Comparison of ENCODE assay signal across 8 cellular contexts in genomic region chr19:55340144-55340783, GRCh38. TPM values are rescaled to one million over a fixed set of nuclear protein-coding genes. Genes with fewer than 3 reads are reported as not detected.
DNase-seq lines count a peak whose midpoint lies in the region; ATAC-seq and TF ChIP-seq lines count a peak whose summit lies in the region.

No MANE protein-coding gene starts in this region.

- POLR2A ChIA-PET in CD8-positive, alpha-beta T cell (lab: Charles Lee): interaction anchor here (1.3 to 1.8 kb wide), 5 partner anchors 10 to 121 kb away, joined by 5 to 19 read pairs (median 8); partner anchors contain the start of genes HSPBP1, ISOC2, PPP6R1 and UBE2S

- H3K36me3 Mint-ChIP-seq in CD8-positive, alpha-beta T cell: peaks cover 24% of the 10 kb centered on the region
- H3K36me3 Mint-ChIP-seq in central memory CD8-positive, alpha-beta T cell (ENCODE audit: insufficient read depth): peaks cover 36% of the 10 kb centered on the region

- no peaks in the 10 kb centered on the region for H3K36me3 ChIP-seq in CD8-positive, alpha-beta T cell (ENCODE audit: insufficient read depth, low read length)
- peaks cover 16% of the 10 kb centered on the region for H3K36me3 ChIP-seq in muscle layer of colon (ENCODE audit: insufficient read depth, low read length)

- H3K27ac Mint-ChIP-seq in CD8-positive, alpha-beta T cell: peak overlapping the region; percentile 89
- peak overlapping the region; percentile 99 for H3K27ac Mint-ChIP-seq in central memory CD8-positive, alpha-beta T cell (ENCODE audit: low read depth)

- DNase-seq in CD8-positive, alpha-beta T cell: peak in 4 of 7 experiments; percentile 14 to 45 (median 24)
- DNase-seq in NB4 (ENCODE audit: low read depth): peak; percentile 31
- peak in 1 of 2 donors; percentile 35 for DNase-seq in central memory CD8-positive, alpha-beta T cell (ENCODE audit: low spot score in 2 of 2)
- DNase-seq in NCI-H1092 (lab: John Stamatoyannopoulos, UW): no peak
- no peak for DNase-seq in NCI-H2081 treated with DMSO at 0.1 percent for 48 hours (lab: John Stamatoyannopoulos, UW)

- H3K4me1 Mint-ChIP-seq in CD8-positive, alpha-beta T cell (ENCODE audit: low read depth): peaks cover 20% of the 10 kb centered on the region
- peaks cover 38% of the 10 kb centered on the region for H3K4me1 Mint-ChIP-seq in central memory CD8-positive, alpha-beta T cell

- no peaks in the 10 kb centered on the region for H3K27me3 ChIP-seq in CD8-positive, alpha-beta T cell (ENCODE audit: insufficient read depth, low read length)
- H3K27me3 ChIP-seq in muscle layer of colon (ENCODE audit: control insufficient read depth in 1 of 2, insufficient read depth in 2 of 2, low read length in 2 of 2): no peaks in the 10 kb centered on the region

- peak overlapping the region; percentile 83 for H3K4me3 Mint-ChIP-seq in CD8-positive, alpha-beta T cell
- peak overlapping the region; percentile 78 for H3K4me3 Mint-ChIP-seq in central memory CD8-positive, alpha-beta T cell

- H3K9me3 Mint-ChIP-seq in CD8-positive, alpha-beta T cell: no peaks in the 10 kb centered on the region
- no peaks in the 10 kb centered on the region for H3K9me3 Mint-ChIP-seq in central memory CD8-positive, alpha-beta T cell

- H3K27ac ChIP-seq in CD8-positive, alpha-beta T cell (ENCODE audit: low read depth, low read length): peak overlapping the region; percentile 70
- peak overlapping the region; percentile 76 for H3K27ac ChIP-seq in muscle layer of colon (ENCODE audit: low read depth, low read length)

- ATAC-seq in CD8-positive, alpha-beta T cell: no peak
- no peak for ATAC-seq in central memory CD8-positive, alpha-beta T cell (replicated peaks; ENCODE audit: extremely low read depth, poor library complexity, severe bottlenecking)
- ATAC-seq in HG02884 (IDR thresholded peaks at IDR 0.05; ENCODE audit: unreplicated experiment): no peak
- no peak for ATAC-seq in GM21526 (IDR thresholded peaks at IDR 0.05; ENCODE audit: low FRiP score, unreplicated experiment)

- no peaks in the 10 kb centered on the region for H3K9me3 ChIP-seq in CD8-positive, alpha-beta T cell (ENCODE audit: low read length)
- H3K9me3 ChIP-seq in muscle layer of colon (ENCODE audit: low read length): no peaks in the 10 kb centered on the region

- peak overlapping the region; percentile 80 for H3K4me3 ChIP-seq in CD8-positive, alpha-beta T cell (ENCODE audit: low read depth, low read length)
- H3K4me3 ChIP-seq in NB4 (ENCODE audit: low read depth, low read length) (peak overlapping the region; percentile 59), muscle layer of colon (ENCODE audit: low read depth in 1 of 2, low read length in 2 of 2) (peak overlapping the region; percentile 86 to 95)

- TF ChIP-seq POLR2A in NB4 (IDR thresholded peaks at IDR 0.05; ENCODE audit: extremely low read depth, insufficient read length): peak; percentile 3

- CTCF ChIA-PET in CD8-positive, alpha-beta T cell (lab: Charles Lee): interaction anchor here (1.1 to 1.3 kb wide), 2 partner anchors 44 to 127 kb away, joined by 3 to 4 read pairs; partner anchors contain the start of gene TMEM238

- peaks cover 24% of the 10 kb centered on the region for H3K4me1 ChIP-seq in CD8-positive, alpha-beta T cell (ENCODE audit: insufficient read depth, low read length)
- H3K4me1 ChIP-seq in muscle layer of colon (ENCODE audit: insufficient read depth, low read length): peaks cover 19% of the 10 kb centered on the region

- H3K9ac ChIP-seq in muscle layer of colon (ENCODE audit: low read length): peak overlapping the region; percentile 90

- peaks cover 6% of the 10 kb centered on the region for H3K27me3 Mint-ChIP-seq in CD8-positive, alpha-beta T cell (ENCODE audit: low read depth)
- H3K27me3 Mint-ChIP-seq in central memory CD8-positive, alpha-beta T cell: peaks cover 21% of the 10 kb centered on the region

- TF ChIP-seq CTCF in CD8-positive, alpha-beta T cell (IDR thresholded peaks at IDR 0.05): no peak
- no peak for TF ChIP-seq CTCF in NB4 (IDR thresholded peaks at IDR 0.05; ENCODE audit: low read depth, low read length)

- intact Hi-C loops in CD8-positive, alpha-beta T cell (cut with DNase I, micrococcal nuclease): no loop called here

RNA-seq across cellular contexts. Expression of gene KMT5C, which starts 0.6 kb away (rescaled TPM):
- 10 to 100 TPM; 82.0 to 84.4 TPM for total RNA-seq in CD8-positive, alpha-beta T cell

RNA-seq across cellular contexts. Expression of gene COX6B2, which starts 14.3 kb away (rescaled TPM):
- total RNA-seq in CD8-positive, alpha-beta T cell: under 1 TPM; 0.28 to 0.43 TPM

RNA-seq across cellular contexts. Expression of gene TMEM150B, which starts 15.1 kb away (rescaled TPM):
- total RNA-seq in CD8-positive, alpha-beta T cell: not detected

RNA-seq across cellular contexts. Expression of gene GARIN5B, which starts 22.8 kb away (rescaled TPM):
- not detected for total RNA-seq in CD8-positive, alpha-beta T cell

RNA-seq across cellular contexts. Expression of gene IL11, which starts 30.0 kb away (rescaled TPM):
- total RNA-seq in CD8-positive, alpha-beta T cell: 1 to 10 TPM in 1 of 2 experiments, under 1 TPM in 1; 0.28 to 1.0 TPM

Comparison
In these comparisons a context has a peak if more than half of its experiments do, and no peak if none do; other contexts are left out.
1. DNase-seq: peak in CD8-positive, alpha-beta T cell (4 of 7) and NB4 (single experiment); none in NCI-H1092 (single experiment) and NCI-H2081 treated with DMSO at 0.1 percent for 48 hours (single experiment).
2. Peak in every context shown above with its lines, with median percentiles within 50 percentile points of each other: H3K4me3 ChIP-seq.